ENCODE assay signal across 1 cellular context in the genomic region with DNA sequence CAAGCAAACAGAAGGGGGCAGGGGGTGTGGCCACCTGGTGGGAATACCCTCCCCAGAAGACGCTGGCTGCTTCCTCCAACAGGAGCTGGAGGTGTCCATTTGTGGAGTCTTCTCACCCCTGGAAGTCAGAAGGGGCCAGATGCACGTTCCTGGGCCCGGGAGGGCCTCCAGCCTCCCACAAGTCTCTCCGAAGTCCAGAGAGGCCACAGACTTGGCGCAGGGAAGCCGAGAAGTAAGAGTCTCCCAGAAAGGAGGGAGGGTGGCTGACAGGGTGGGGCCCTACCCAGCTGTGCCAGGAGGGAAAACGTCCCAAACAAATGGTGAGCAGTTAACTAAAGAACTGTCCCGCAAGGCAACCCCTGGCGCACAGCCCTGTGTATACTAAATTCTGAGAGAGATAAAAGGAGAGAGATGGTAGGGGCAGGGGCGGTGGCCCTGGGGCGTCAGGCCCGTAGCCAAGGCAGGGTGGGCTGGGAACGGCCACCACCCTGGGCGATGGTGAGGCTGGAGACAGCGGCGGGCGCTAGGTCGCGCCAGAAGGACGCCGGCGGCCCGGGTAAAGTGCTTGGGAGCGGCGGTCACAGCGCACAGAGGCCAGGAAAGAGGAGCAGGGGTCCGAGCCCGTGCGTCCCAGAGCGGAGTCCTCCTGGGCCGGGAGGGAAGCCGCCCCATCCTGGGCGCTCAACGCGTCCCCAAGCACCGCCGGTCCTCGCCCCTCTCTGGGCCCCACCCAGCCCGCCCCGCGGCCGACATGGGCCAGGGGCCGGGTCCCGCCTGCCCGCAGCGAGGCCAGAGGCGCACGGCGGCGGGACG.
TF ChIP-seq lines count a peak whose summit lies in the region.

No MANE protein-coding gene starts in this region.

TF ChIP-seq in endothelial cell of umbilical vein, 7 proteins besides CTCF, POLR2A, EP300 and RAD21:
- TF ChIP-seq EZH2 (IDR thresholded peaks at IDR 0.05; ENCODE audit: borderline replicate concordance, low read depth, low read length, severe bottlenecking) (peak; percentile 96), MYC (IDR thresholded peaks at IDR 0.05; ENCODE audit: low read depth, low read length) (no peak), JUN (IDR thresholded peaks at IDR 0.05; ENCODE audit: borderline replicate concordance, insufficient read depth, insufficient read length, low read depth) (no peak), FOS (IDR thresholded peaks at IDR 0.05; ENCODE audit: borderline replicate concordance, insufficient read depth, low read length) (no peak)
